Comparison of ENCODE assay signal across 7 cellular contexts in genomic region chr12:28343687-28344086, GRCh38.
"Had no signal": no experiment of that assay in that cellular context is flagged by ENCODE, and none has a peak within 500 bp of the region (broad histone marks: within the 10 kb centered on the region; RNA-seq: fewer than 3 reads in every experiment).

No MANE protein-coding gene starts in this region.

- ATAC-seq: HepG2, K562 had no signal

- H3K9me3 Mint-ChIP-seq: IgD-negative memory B cell had no signal

- H3K27ac ChIP-seq: HL-60 had no signal

- H3K27me3 Mint-ChIP-seq: IgD-negative memory B cell had no signal

- DNase-seq: IMR-90, KBM-7, KG1 had no signal

- H3K4me3 Mint-ChIP-seq: IgD-negative memory B cell had no signal

- H3K4me3 ChIP-seq: K562 had no signal
